In genomic region chr7:7858559-7858958, GRCh38 we compare ENCODE assay signal across 26 cellular contexts.
DNase-seq lines count a peak whose midpoint lies in the region; ATAC-seq, FAIRE-seq and TF ChIP-seq lines count a peak whose summit lies in the region.
"Had no signal": no experiment of that assay in that cellular context is flagged by ENCODE, and none has a peak within 500 bp of the region (broad histone marks: within the 10 kb centered on the region; RNA-seq: fewer than 3 reads in every experiment).

No MANE protein-coding gene starts in this region.

- no peak for TF ChIP-seq RAD21 in HepG2 (CRISPR knock-in tag; IDR thresholded peaks at IDR 0.05)

- peak overlapping the region; percentile 10 for H3K27ac Mint-ChIP-seq in dendritic cell treated with granulocyte-macrophage colony-stimulating factor and Interleukin-4, amounts not matched to agents 40 ng/mL and 50 ng/mL, for 4 days
- peak overlapping the region; percentile 90 for H3K27ac Mint-ChIP-seq in stimulated activated naive B cell treated with anti-CD40 and anti-IgM and Interleukin-4, amounts not matched to agents 10 μg/mL and 1 μg/mL and 100 μg/mL, for 72 hours
- H3K27ac Mint-ChIP-seq in type B pancreatic cell: no peak overlapping the region
- H3K27ac Mint-ChIP-seq: activated CD4-positive, alpha-beta T cell treated with anti-CD3 and anti-CD28 coated beads for 36 hours; activated naive CD8-positive, alpha-beta T cell treated with anti-CD3 and anti-CD28 coated beads, Interleukin-2, amount 10 ng/mL, durations not matched to agents 7 days and 5 days; activated T-helper 17 cell treated with anti-CD3 and anti-CD28 coated beads, Interleukin-2, amount 50 U/mL, for 72 hours had no signal

- H3K27ac ChIP-seq in right lobe of liver (no peak overlapping the region), HepG2 (ENCODE audit: extremely low read length, insufficient read depth, low read length) (no peak overlapping the region)
- H3K27ac ChIP-seq: body of pancreas, colonic mucosa, HL-60, SK-N-MC had no signal

- H3K4me1 ChIP-seq in right lobe of liver: peaks cover 0 to 5% (median 0%) of the 10 kb centered on the region in 4 donors
- peaks cover 9% of the 10 kb centered on the region for H3K4me1 ChIP-seq in HepG2 (ENCODE audit: insufficient read depth, low read length)
- H3K4me1 ChIP-seq: colonic mucosa had no signal

- H3K36me3 ChIP-seq in right lobe of liver: no peaks in the 10 kb centered on the region
- no peaks in the 10 kb centered on the region for H3K36me3 ChIP-seq in HepG2 (replicated peaks in 1 of 2; ENCODE audit: control insufficient read depth in 1 of 2, insufficient read depth in 2 of 2, low read length in 2 of 2)
- H3K36me3 ChIP-seq: colonic mucosa had no signal

- no peak for TF ChIP-seq POLR2A in right lobe of liver (IDR thresholded peaks at IDR 0.05)
- no peak for TF ChIP-seq POLR2A in HepG2 (IDR thresholded peaks at IDR 0.05; ENCODE audit: insufficient read depth in 1 of 2, low read depth in 2 of 2, low read length in 2 of 2)

- H3K4me3 Mint-ChIP-seq in dendritic cell treated with granulocyte-macrophage colony-stimulating factor and Interleukin-4, amounts not matched to agents 40 ng/mL and 50 ng/mL, for 4 days: no peak overlapping the region
- H3K4me3 Mint-ChIP-seq in stimulated activated naive B cell treated with anti-CD40 and anti-IgM and Interleukin-4, amounts not matched to agents 10 μg/mL and 1 μg/mL and 100 μg/mL, for 72 hours: peak overlapping the region; percentile 58 to 65
- no peak overlapping the region for H3K4me3 Mint-ChIP-seq in type B pancreatic cell
- H3K4me3 Mint-ChIP-seq: activated CD4-positive, alpha-beta T cell treated with anti-CD3 and anti-CD28 coated beads for 36 hours; activated naive CD8-positive, alpha-beta T cell treated with anti-CD3 and anti-CD28 coated beads, Interleukin-2, amount 10 ng/mL, durations not matched to agents 7 days and 5 days; activated T-helper 17 cell treated with anti-CD3 and anti-CD28 coated beads, Interleukin-2, amount 50 U/mL, for 72 hours; CD4-positive, alpha-beta memory T cell; nephron progenitor cell had no signal

- no peak for FAIRE-seq in HepG2 (lab: Jason Lieb, UNC)
- FAIRE-seq: kidney, RCC 7860, small intestine had no signal

- TF ChIP-seq CTCF in right lobe of liver (IDR thresholded peaks at IDR 0.05) (no peak), HepG2 (CRISPR knock-in tag; IDR thresholded peaks at IDR 0.05) (no peak), type B pancreatic cell (conservative IDR thresholded peaks at IDR 0.05) (no peak)

- in situ Hi-C loops in HepG2 (cut with HindIII; ENCODE audit: extremely low pct_ligation_motif_present, low pct_unique_long_range_greater_than_20kb): no loop called here

- ATAC-seq in right lobe of liver (peak; percentile 18 to 25 (median 19)), HepG2 (no peak), HG02938 (IDR thresholded peaks at IDR 0.05; ENCODE audit: unreplicated experiment) (peak; percentile 47)
- no peak for ATAC-seq in stimulated activated naive B cell treated with anti-CD40 and anti-IgM and Interleukin-4, amounts not matched to agents 10 μg/mL and 1 μg/mL and 100 μg/mL, for 72 hours (replicated peaks)
- ATAC-seq: activated CD4-positive, alpha-beta T cell treated with anti-CD3 and anti-CD28 coated beads for 36 hours; activated T-helper 17 cell treated with anti-CD3 and anti-CD28 coated beads, Interleukin-2, amount 50 U/mL, for 72 hours; body of pancreas had no signal

- DNase-seq in right lobe of liver (no peak), HepG2 (ENCODE audit: low spot score) (no peak), type B pancreatic cell (ENCODE audit: extremely low spot score, unreplicated experiment) (no peak), NCI-H1417 treated with DMSO at 0.1 percent for 48 hours (lab: John Stamatoyannopoulos, UW) (no peak)
- no peak for DNase-seq in stimulated activated naive B cell treated with anti-CD40 and anti-IgM and Interleukin-4, amounts not matched to agents 10 μg/mL and 1 μg/mL and 100 μg/mL, for 72 hours
- no peak for DNase-seq in stimulated activated naive CD4-positive, alpha-beta T cell treated with Interleukin-2 at 50 U/mL for 16 hours (lab: John Stamatoyannopoulos, UW)
- DNase-seq: ACHN; activated CD4-positive, alpha-beta T cell treated with anti-CD3 and anti-CD28 coated beads for 36 hours; activated naive CD8-positive, alpha-beta T cell treated with anti-CD3 and anti-CD28 coated beads, Interleukin-2, amount 10 ng/mL, durations not matched to agents 7 days and 5 days; body of pancreas; CD4-positive, alpha-beta memory T cell; colonic mucosa; HCEC 1CT; hypothalamus; IMR-90; kidney; NCI-H2081; nephron progenitor cell; small intestine; stimulated activated CD4-positive, alpha-beta T cell treated with anti-CD3 and anti-CD28 coated beads, Interleukin-4, amount 100 ng/mL, for 1 hour had no signal

- no peaks in the 10 kb centered on the region for H3K27me3 Mint-ChIP-seq in dendritic cell treated with granulocyte-macrophage colony-stimulating factor and Interleukin-4, amounts not matched to agents 40 ng/mL and 50 ng/mL, for 4 days
- no peaks in the 10 kb centered on the region for H3K27me3 Mint-ChIP-seq in stimulated activated naive B cell treated with anti-CD40 and anti-IgM and Interleukin-4, amounts not matched to agents 10 μg/mL and 1 μg/mL and 100 μg/mL, for 72 hours
- no peaks in the 10 kb centered on the region for H3K27me3 Mint-ChIP-seq in type B pancreatic cell
- H3K27me3 Mint-ChIP-seq: activated CD4-positive, alpha-beta T cell treated with anti-CD3 and anti-CD28 coated beads for 36 hours; activated naive CD8-positive, alpha-beta T cell treated with anti-CD3 and anti-CD28 coated beads, Interleukin-2, amount 10 ng/mL, durations not matched to agents 7 days and 5 days; activated T-helper 17 cell treated with anti-CD3 and anti-CD28 coated beads, Interleukin-2, amount 50 U/mL, for 72 hours; CD4-positive, alpha-beta memory T cell had no signal

- TF ChIP-seq EP300 in HepG2 (IDR thresholded peaks at IDR 0.05; ENCODE audit: low read depth in 2 of 2, low read length in 2 of 2): no peak
- no peak for TF ChIP-seq EP300 in HepG2 (CRISPR knock-in tag; IDR thresholded peaks at IDR 0.05; ENCODE audit: borderline replicate concordance)

- peaks cover 10% of the 10 kb centered on the region for H3K4me1 Mint-ChIP-seq in dendritic cell treated with granulocyte-macrophage colony-stimulating factor and Interleukin-4, amounts not matched to agents 40 ng/mL and 50 ng/mL, for 4 days (ENCODE audit: low read depth)
- H3K4me1 Mint-ChIP-seq in stimulated activated naive B cell treated with anti-CD40 and anti-IgM and Interleukin-4, amounts not matched to agents 10 μg/mL and 1 μg/mL and 100 μg/mL, for 72 hours: peaks cover 23 to 33% of the 10 kb centered on the region in 2 donors
- H3K4me1 Mint-ChIP-seq in type B pancreatic cell (ENCODE audit: unreplicated experiment): peaks cover 5% of the 10 kb centered on the region

- H2AFZ ChIP-seq in HepG2 (ENCODE audit: low read length): no peak overlapping the region

- H3K79me2 ChIP-seq in HepG2 (ENCODE audit: insufficient read depth, low read length): no peaks in the 10 kb centered on the region

- WGBS in right lobe of liver (ENCODE audit: insufficient coverage, low coverage, low lambda C conversion rate, missing lambda C conversion rate): 42% methylated on average over 4 of the region's 4 CpGs
- WGBS in HepG2 (ENCODE audit: low lambda C conversion rate): 95% methylated on average over 4 of the region's 4 CpGs

- H3K36me3 Mint-ChIP-seq in dendritic cell treated with granulocyte-macrophage colony-stimulating factor and Interleukin-4, amounts not matched to agents 40 ng/mL and 50 ng/mL, for 4 days (ENCODE audit: low read depth): peaks cover 21% of the 10 kb centered on the region
- H3K36me3 Mint-ChIP-seq in stimulated activated naive B cell treated with anti-CD40 and anti-IgM and Interleukin-4, amounts not matched to agents 10 μg/mL and 1 μg/mL and 100 μg/mL, for 72 hours: peaks cover 21 to 34% of the 10 kb centered on the region in 2 donors
- peaks cover 11% of the 10 kb centered on the region for H3K36me3 Mint-ChIP-seq in type B pancreatic cell

- H3K9me3 ChIP-seq in right lobe of liver (no peaks in the 10 kb centered on the region), HepG2 (ENCODE audit: low read length) (peaks cover 18% of the 10 kb centered on the region)

- no peaks in the 10 kb centered on the region for H3K27me3 ChIP-seq in right lobe of liver
- H3K27me3 ChIP-seq in HepG2 (ENCODE audit: control insufficient read depth in 1 of 2, insufficient read depth in 2 of 2, low read length in 2 of 2): no peaks in the 10 kb centered on the region
- H3K27me3 ChIP-seq: body of pancreas, colonic mucosa had no signal

- no TSS peak for BruUV-seq in HepG2 (replicated peaks; lab: Mats Ljungman, UMichigan)

- H4K20me1 ChIP-seq in HepG2 (ENCODE audit: insufficient read depth, low read length): no peaks in the 10 kb centered on the region

- no peak overlapping the region for H3K9ac ChIP-seq in HepG2 (ENCODE audit: insufficient read depth, low read depth, low read length)

- no peak overlapping the region for H3K4me2 ChIP-seq in HepG2 (ENCODE audit: low read depth, low read length)

- peaks cover 23% of the 10 kb centered on the region for H3K9me3 Mint-ChIP-seq in dendritic cell treated with granulocyte-macrophage colony-stimulating factor and Interleukin-4, amounts not matched to agents 40 ng/mL and 50 ng/mL, for 4 days
- H3K9me3 Mint-ChIP-seq in stimulated activated naive B cell treated with anti-CD40 and anti-IgM and Interleukin-4, amounts not matched to agents 10 μg/mL and 1 μg/mL and 100 μg/mL, for 72 hours: peaks cover 11 to 14% of the 10 kb centered on the region in 2 donors
- H3K9me3 Mint-ChIP-seq in type B pancreatic cell: peaks cover 11% of the 10 kb centered on the region

- H3K4me3 ChIP-seq in right lobe of liver (no peak overlapping the region), HepG2 (replicated peaks in 1 of 3; ENCODE audit: insufficient read depth in 1 of 3, low read depth in 2 of 3, low read length in 3 of 3) (no peak overlapping the region)
- H3K4me3 ChIP-seq: body of pancreas, colonic mucosa, SK-N-MC had no signal

- intact Hi-C loops in right lobe of liver (cut with DNase I) (no loop called here), HepG2 (cut with micrococcal nuclease; ENCODE audit: unreplicated experiment) (no loop called here)
- intact Hi-C loops in dendritic cell treated with granulocyte-macrophage colony-stimulating factor and Interleukin-4, amounts not matched to agents 40 ng/mL and 50 ng/mL, for 4 days (cut with micrococcal nuclease): no loop called here

- POLR2A ChIA-PET in HepG2 (lab: Yijun Ruan, JAX): no interaction called here

- CTCF ChIA-PET in HepG2 (lab: Yijun Ruan, JAX; ENCODE audit: low intra/inter-chr PET ratio, low total read pairs): no interaction called here

TF ChIP-seq in HepG2, 621 proteins besides CTCF, POLR2A, EP300 and RAD21 (continues in another document):
- no peak for TF ChIP-seq KDM5B (CRISPR knock-in tag; IDR thresholded peaks at IDR 0.05; ENCODE audit: borderline replicate concordance)
- TF ChIP-seq ZNF737 (CRISPR knock-in tag; IDR thresholded peaks at IDR 0.05; ENCODE audit: borderline replicate concordance): no peak
- no peak for TF ChIP-seq HNRNPL (IDR thresholded peaks at IDR 0.05; ENCODE audit: low read depth, low read length)
- no peak for TF ChIP-seq ZNF709 (CRISPR knock-in tag; IDR thresholded peaks at IDR 0.05)

Comparison
In these comparisons a context has a peak if more than half of its experiments do, and no peak if none do; other contexts are left out.
1. ATAC-seq: peak in right lobe of liver (4 of 4) and HG02938 (single experiment); none in HepG2 (single experiment) and stimulated activated naive B cell treated with anti-CD40 and anti-IgM and Interleukin-4, amounts not matched to agents 10 μg/mL and 1 μg/mL and 100 μg/mL, for 72 hours (0 of 2).
2. H3K4me3 Mint-ChIP-seq: peak in stimulated activated naive B cell treated with anti-CD40 and anti-IgM and Interleukin-4, amounts not matched to agents 10 μg/mL and 1 μg/mL and 100 μg/mL, for 72 hours (2 of 2); none in dendritic cell treated with granulocyte-macrophage colony-stimulating factor and Interleukin-4, amounts not matched to agents 40 ng/mL and 50 ng/mL, for 4 days (single experiment) and type B pancreatic cell (single experiment).